1 cellular context compared by ENCODE assay signal in the genomic region with DNA sequence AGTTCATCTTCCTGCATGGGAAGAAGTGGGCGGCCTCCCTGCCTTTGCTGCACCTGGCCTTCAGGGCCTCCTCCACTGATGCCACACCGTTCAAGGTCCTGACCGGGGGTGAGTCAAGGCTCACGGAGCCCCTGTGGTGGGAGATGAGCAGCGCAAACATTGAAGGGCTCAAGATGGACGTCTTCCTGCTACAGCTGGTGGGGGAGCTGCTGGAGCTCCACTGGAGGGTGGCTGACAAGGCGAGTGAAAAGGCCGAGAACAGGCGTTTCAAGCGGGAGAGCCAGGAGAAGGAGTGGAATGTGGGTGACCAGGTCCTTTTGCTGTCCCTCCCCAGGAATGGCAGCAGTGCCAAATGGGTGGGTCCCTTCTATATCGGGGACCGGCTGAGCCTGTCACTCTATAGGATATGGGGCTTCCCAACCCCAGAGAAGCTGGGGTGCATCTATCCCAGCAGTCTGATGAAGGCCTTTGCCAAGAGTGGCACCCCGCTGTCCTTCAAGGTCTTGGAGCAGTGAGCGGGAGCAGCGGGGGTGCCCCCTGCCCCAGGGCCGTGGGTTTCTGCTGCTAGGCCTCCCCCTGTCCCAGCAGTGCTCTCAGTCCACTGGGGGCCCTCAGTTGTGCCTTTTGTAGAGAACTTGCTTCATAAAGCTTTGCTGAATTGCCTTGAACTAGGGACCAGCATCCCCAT.
TF ChIP-seq lines count a peak whose summit lies in the region.

No MANE protein-coding gene starts in this region.

TF ChIP-seq in GM23338, 12 proteins besides CTCF, POLR2A, EP300 and RAD21 (continued from another document):
- TF ChIP-seq, protein P1, sequence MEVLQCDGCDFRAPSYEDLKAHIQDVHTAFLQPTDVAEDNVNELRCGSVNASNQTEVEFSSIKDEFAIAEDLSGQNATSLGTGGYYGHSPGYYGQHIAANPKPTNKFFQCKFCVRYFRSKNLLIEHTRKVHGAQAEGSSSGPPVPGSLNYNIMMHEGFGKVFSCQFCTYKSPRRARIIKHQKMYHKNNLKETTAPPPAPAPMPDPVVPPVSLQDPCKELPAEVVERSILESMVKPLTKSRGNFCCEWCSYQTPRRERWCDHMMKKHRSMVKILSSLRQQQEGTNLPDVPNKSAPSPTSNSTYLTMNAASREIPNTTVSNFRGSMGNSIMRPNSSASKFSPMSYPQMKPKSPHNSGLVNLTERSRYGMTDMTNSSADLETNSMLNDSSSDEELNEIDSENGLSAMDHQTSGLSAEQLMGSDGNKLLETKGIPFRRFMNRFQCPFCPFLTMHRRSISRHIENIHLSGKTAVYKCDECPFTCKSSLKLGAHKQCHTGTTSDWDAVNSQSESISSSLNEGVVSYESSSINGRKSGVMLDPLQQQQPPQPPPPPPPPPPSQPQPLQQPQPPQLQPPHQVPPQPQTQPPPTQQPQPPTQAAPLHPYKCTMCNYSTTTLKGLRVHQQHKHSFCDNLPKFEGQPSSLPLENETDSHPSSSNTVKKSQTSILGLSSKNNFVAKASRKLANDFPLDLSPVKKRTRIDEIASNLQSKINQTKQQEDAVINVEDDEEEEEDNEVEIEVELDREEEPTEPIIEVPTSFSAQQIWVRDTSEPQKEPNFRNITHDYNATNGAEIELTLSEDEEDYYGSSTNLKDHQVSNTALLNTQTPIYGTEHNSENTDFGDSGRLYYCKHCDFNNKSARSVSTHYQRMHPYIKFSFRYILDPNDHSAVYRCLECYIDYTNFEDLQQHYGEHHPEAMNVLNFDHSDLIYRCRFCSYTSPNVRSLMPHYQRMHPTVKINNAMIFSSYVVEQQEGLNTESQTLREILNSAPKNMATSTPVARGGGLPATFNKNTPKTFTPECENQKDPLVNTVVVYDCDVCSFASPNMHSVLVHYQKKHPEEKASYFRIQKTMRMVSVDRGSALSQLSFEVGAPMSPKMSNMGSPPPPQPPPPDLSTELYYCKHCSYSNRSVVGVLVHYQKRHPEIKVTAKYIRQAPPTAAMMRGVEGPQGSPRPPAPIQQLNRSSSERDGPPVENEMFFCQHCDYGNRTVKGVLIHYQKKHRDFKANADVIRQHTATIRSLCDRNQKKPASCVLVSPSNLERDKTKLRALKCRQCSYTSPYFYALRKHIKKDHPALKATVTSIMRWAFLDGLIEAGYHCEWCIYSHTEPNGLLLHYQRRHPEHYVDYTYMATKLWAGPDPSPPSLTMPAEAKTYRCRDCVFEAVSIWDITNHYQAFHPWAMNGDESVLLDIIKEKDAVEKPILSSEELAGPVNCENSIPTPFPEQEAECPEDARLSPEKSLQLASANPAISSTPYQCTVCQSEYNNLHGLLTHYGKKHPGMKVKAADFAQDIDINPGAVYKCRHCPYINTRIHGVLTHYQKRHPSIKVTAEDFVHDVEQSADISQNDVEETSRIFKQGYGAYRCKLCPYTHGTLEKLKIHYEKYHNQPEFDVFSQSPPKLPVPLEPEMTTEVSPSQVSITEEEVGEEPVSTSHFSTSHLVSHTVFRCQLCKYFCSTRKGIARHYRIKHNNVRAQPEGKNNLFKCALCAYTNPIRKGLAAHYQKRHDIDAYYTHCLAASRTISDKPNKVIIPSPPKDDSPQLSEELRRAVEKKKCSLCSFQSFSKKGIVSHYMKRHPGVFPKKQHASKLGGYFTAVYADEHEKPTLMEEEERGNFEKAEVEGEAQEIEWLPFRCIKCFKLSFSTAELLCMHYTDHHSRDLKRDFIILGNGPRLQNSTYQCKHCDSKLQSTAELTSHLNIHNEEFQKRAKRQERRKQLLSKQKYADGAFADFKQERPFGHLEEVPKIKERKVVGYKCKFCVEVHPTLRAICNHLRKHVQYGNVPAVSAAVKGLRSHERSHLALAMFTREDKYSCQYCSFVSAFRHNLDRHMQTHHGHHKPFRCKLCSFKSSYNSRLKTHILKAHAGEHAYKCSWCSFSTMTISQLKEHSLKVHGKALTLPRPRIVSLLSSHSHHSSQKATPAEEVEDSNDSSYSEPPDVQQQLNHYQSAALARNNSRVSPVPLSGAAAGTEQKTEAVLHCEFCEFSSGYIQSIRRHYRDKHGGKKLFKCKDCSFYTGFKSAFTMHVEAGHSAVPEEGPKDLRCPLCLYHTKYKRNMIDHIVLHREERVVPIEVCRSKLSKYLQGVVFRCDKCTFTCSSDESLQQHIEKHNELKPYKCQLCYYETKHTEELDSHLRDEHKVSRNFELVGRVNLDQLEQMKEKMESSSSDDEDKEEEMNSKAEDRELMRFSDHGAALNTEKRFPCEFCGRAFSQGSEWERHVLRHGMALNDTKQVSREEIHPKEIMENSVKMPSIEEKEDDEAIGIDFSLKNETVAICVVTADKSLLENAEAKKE (CRISPR knock-in tag; IDR thresholded peaks at IDR 0.05) = no peak
- TF ChIP-seq ZNF331 (CRISPR knock-in tag; IDR thresholded peaks at IDR 0.05; ENCODE audit: low read depth) = no peak
- TF ChIP-seq EZH2phosphoT487 (IDR thresholded peaks at IDR 0.05; ENCODE audit: unreplicated experiment) = no peak
- no peak for TF ChIP-seq NANOG (IDR thresholded peaks at IDR 0.05; ENCODE audit: borderline replicate concordance)
- no peak for TF ChIP-seq EZH2 (IDR thresholded peaks at IDR 0.05; ENCODE audit: low read depth, unreplicated experiment)
- TF ChIP-seq, protein P2, sequence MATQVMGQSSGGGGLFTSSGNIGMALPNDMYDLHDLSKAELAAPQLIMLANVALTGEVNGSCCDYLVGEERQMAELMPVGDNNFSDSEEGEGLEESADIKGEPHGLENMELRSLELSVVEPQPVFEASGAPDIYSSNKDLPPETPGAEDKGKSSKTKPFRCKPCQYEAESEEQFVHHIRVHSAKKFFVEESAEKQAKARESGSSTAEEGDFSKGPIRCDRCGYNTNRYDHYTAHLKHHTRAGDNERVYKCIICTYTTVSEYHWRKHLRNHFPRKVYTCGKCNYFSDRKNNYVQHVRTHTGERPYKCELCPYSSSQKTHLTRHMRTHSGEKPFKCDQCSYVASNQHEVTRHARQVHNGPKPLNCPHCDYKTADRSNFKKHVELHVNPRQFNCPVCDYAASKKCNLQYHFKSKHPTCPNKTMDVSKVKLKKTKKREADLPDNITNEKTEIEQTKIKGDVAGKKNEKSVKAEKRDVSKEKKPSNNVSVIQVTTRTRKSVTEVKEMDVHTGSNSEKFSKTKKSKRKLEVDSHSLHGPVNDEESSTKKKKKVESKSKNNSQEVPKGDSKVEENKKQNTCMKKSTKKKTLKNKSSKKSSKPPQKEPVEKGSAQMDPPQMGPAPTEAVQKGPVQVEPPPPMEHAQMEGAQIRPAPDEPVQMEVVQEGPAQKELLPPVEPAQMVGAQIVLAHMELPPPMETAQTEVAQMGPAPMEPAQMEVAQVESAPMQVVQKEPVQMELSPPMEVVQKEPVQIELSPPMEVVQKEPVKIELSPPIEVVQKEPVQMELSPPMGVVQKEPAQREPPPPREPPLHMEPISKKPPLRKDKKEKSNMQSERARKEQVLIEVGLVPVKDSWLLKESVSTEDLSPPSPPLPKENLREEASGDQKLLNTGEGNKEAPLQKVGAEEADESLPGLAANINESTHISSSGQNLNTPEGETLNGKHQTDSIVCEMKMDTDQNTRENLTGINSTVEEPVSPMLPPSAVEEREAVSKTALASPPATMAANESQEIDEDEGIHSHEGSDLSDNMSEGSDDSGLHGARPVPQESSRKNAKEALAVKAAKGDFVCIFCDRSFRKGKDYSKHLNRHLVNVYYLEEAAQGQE (IDR thresholded peaks at IDR 0.05; ENCODE audit: unreplicated experiment) = no peak
- TF ChIP-seq POLR2AphosphoS5 (IDR thresholded peaks at IDR 0.05; ENCODE audit: low read depth) = no peak
- TF ChIP-seq CREB1 (CRISPR knock-in tag; IDR thresholded peaks at IDR 0.05; ENCODE audit: low read depth) = no peak
- TF ChIP-seq, protein P3, sequence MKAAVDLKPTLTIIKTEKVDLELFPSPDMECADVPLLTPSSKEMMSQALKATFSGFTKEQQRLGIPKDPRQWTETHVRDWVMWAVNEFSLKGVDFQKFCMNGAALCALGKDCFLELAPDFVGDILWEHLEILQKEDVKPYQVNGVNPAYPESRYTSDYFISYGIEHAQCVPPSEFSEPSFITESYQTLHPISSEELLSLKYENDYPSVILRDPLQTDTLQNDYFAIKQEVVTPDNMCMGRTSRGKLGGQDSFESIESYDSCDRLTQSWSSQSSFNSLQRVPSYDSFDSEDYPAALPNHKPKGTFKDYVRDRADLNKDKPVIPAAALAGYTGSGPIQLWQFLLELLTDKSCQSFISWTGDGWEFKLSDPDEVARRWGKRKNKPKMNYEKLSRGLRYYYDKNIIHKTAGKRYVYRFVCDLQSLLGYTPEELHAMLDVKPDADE (IDR thresholded peaks at IDR 0.05) = no peak
- no peak for TF ChIP-seq STAT1 (IDR thresholded peaks at IDR 0.05; ENCODE audit: unreplicated experiment)
